ENCODE assay signal across 14 cellular contexts in the genomic region with DNA sequence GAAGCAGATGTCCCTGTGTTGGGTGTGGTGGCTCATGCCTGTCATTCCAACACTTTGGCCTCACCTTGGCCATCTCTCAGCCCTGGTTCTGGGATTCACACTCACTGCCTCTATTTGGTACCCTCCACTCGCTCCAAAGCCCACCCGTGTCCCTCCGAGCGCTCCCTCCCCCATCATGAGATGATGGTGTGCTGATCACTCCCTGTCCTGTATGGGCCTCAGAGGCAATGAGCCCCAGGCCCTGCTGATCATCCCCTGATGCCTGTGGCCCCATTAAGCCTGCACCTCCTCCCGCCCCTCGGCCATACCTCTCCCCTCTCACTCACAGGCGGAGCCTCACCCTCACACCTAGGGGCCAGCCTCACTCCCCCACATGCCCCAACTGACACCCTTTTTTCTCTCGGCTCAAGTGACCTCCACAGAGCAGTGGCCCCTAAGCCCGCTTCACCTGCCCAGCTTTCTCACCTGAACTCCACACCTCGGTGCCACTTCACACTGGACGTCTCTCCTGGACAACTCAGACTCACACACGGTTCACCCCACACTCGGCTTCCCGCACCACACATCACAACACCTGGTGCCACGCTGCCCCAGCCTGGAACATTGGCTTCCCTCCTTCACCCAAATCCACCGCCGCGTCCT.
DNase-seq lines count a peak whose midpoint lies in the region; ATAC-seq and TF ChIP-seq lines count a peak whose summit lies in the region.
"Had no signal": no experiment of that assay in that cellular context is flagged by ENCODE, and none has a peak within 500 bp of the region (broad histone marks: within the 10 kb centered on the region; RNA-seq: fewer than 3 reads in every experiment).

No MANE protein-coding gene starts in this region.

- ATAC-seq in effector memory CD8-positive, alpha-beta T cell (replicated peaks): no peak
- no peak for ATAC-seq in GM19455 (IDR thresholded peaks at IDR 0.05; ENCODE audit: unreplicated experiment)
- ATAC-seq: gastroesophageal sphincter had no signal

- no peaks in the 10 kb centered on the region for H3K9me3 Mint-ChIP-seq in T-helper 1 cell treated with Interleukin-12 subunit alpha and Interleukin-12 subunit beta and Interleukin-4 antibody, amounts not matched to agents 30 μg/mL and 1 μg/mL, for 36 hours
- H3K9me3 Mint-ChIP-seq in HFFc6 (no peaks in the 10 kb centered on the region), osteocyte (ENCODE audit: unreplicated experiment) (no peaks in the 10 kb centered on the region)
- no peaks in the 10 kb centered on the region for H3K9me3 Mint-ChIP-seq in effector memory CD8-positive, alpha-beta T cell

- H3K27me3 Mint-ChIP-seq in T-helper 1 cell treated with Interleukin-12 subunit alpha and Interleukin-12 subunit beta and Interleukin-4 antibody, amounts not matched to agents 30 μg/mL and 1 μg/mL, for 36 hours (ENCODE audit: low read depth): no peaks in the 10 kb centered on the region
- peaks cover 8% of the 10 kb centered on the region for H3K27me3 Mint-ChIP-seq in HFFc6 (ENCODE audit: insufficient read depth)
- no peaks in the 10 kb centered on the region for H3K27me3 Mint-ChIP-seq in effector memory CD8-positive, alpha-beta T cell
- no peaks in the 10 kb centered on the region for H3K27me3 Mint-ChIP-seq in osteocyte (ENCODE audit: unreplicated experiment)

- no peak for TF ChIP-seq CTCF in HFFc6 (IDR thresholded peaks at IDR 0.05)
- TF ChIP-seq CTCF in osteocyte (IDR thresholded peaks at IDR 0.05): no peak

- no peak overlapping the region for H3K27ac ChIP-seq in caudate nucleus (ENCODE audit: low read depth, low read length)
- H3K27ac ChIP-seq: 22Rv1 had no signal

- peaks cover 17% of the 10 kb centered on the region for H3K4me1 Mint-ChIP-seq in T-helper 1 cell treated with Interleukin-12 subunit alpha and Interleukin-12 subunit beta and Interleukin-4 antibody, amounts not matched to agents 30 μg/mL and 1 μg/mL, for 36 hours (ENCODE audit: low read depth)
- peaks cover 23% of the 10 kb centered on the region for H3K4me1 Mint-ChIP-seq in HFFc6 (ENCODE audit: low read depth)
- H3K4me1 Mint-ChIP-seq in effector memory CD8-positive, alpha-beta T cell (ENCODE audit: low read depth in 2 of 2): peaks cover 8 to 20% of the 10 kb centered on the region in 2 donors
- H3K4me1 Mint-ChIP-seq in osteocyte (ENCODE audit: unreplicated experiment): peaks cover 31% of the 10 kb centered on the region

- no peak overlapping the region for H3K4me3 Mint-ChIP-seq in T-helper 1 cell treated with Interleukin-12 subunit alpha and Interleukin-12 subunit beta and Interleukin-4 antibody, amounts not matched to agents 30 μg/mL and 1 μg/mL, for 36 hours
- H3K4me3 Mint-ChIP-seq in HFFc6: no peak overlapping the region
- H3K4me3 Mint-ChIP-seq in effector memory CD8-positive, alpha-beta T cell: no peak overlapping the region
- H3K4me3 Mint-ChIP-seq in osteocyte (ENCODE audit: unreplicated experiment): no peak overlapping the region

- DNase-seq in T-helper 1 cell (no peak), HFFc6 (no peak), osteocyte (ENCODE audit: extremely low spot score, unreplicated experiment) (no peak), caudate nucleus (lab: John Stamatoyannopoulos, UW) (no peak), midbrain (lab: John Stamatoyannopoulos, UW) (no peak)
- no peak for DNase-seq in effector memory CD8-positive, alpha-beta T cell
- DNase-seq: Karpas-422, mesenchymal stem cell, NCI-H1436 treated with DMSO at 0.1 percent for 48 hours, NCI-H226 had no signal

- H3K36me3 Mint-ChIP-seq in T-helper 1 cell treated with Interleukin-12 subunit alpha and Interleukin-12 subunit beta and Interleukin-4 antibody, amounts not matched to agents 30 μg/mL and 1 μg/mL, for 36 hours (ENCODE audit: low read depth): peaks cover 36% of the 10 kb centered on the region
- H3K36me3 Mint-ChIP-seq in HFFc6 (ENCODE audit: low read depth) (peaks cover 39% of the 10 kb centered on the region), osteocyte (ENCODE audit: unreplicated experiment) (peaks cover 53% of the 10 kb centered on the region)
- H3K36me3 Mint-ChIP-seq in effector memory CD8-positive, alpha-beta T cell (ENCODE audit: insufficient read depth): peaks cover 59% of the 10 kb centered on the region

- H3K27ac Mint-ChIP-seq in T-helper 1 cell treated with Interleukin-12 subunit alpha and Interleukin-12 subunit beta and Interleukin-4 antibody, amounts not matched to agents 30 μg/mL and 1 μg/mL, for 36 hours: peak overlapping the region; percentile 35
- peak overlapping the region; percentile 38; the same call in 1 of the 2 replicates for H3K27ac Mint-ChIP-seq in HFFc6
- peak overlapping the region; percentile 60 to 84 for H3K27ac Mint-ChIP-seq in effector memory CD8-positive, alpha-beta T cell
- H3K27ac Mint-ChIP-seq in osteocyte (ENCODE audit: unreplicated experiment): peak overlapping the region; percentile 23
